Comparison of ENCODE assay signal across 1 cellular context in genomic region chr1:153509729-153510354, GRCh38.
TF ChIP-seq lines count a peak whose summit lies in the region.

No MANE protein-coding gene starts in this region.

TF ChIP-seq in GM12878, 131 proteins besides CTCF, POLR2A, EP300 and RAD21:
- TF ChIP-seq RUNX3 (IDR thresholded peaks at IDR 0.05; ENCODE audit: low read length), result peak; percentile 82
- TF ChIP-seq SREBF1 (IDR thresholded peaks at IDR 0.05; ENCODE audit: low read length), result no peak
- peak; percentile 72 for TF ChIP-seq SMC3 (IDR thresholded peaks at IDR 0.05; ENCODE audit: borderline replicate concordance, low read length)
- peak; percentile 82 for TF ChIP-seq YY1 (IDR thresholded peaks at IDR 0.05; ENCODE audit: low read depth, low read length)
- TF ChIP-seq, protein P1, sequence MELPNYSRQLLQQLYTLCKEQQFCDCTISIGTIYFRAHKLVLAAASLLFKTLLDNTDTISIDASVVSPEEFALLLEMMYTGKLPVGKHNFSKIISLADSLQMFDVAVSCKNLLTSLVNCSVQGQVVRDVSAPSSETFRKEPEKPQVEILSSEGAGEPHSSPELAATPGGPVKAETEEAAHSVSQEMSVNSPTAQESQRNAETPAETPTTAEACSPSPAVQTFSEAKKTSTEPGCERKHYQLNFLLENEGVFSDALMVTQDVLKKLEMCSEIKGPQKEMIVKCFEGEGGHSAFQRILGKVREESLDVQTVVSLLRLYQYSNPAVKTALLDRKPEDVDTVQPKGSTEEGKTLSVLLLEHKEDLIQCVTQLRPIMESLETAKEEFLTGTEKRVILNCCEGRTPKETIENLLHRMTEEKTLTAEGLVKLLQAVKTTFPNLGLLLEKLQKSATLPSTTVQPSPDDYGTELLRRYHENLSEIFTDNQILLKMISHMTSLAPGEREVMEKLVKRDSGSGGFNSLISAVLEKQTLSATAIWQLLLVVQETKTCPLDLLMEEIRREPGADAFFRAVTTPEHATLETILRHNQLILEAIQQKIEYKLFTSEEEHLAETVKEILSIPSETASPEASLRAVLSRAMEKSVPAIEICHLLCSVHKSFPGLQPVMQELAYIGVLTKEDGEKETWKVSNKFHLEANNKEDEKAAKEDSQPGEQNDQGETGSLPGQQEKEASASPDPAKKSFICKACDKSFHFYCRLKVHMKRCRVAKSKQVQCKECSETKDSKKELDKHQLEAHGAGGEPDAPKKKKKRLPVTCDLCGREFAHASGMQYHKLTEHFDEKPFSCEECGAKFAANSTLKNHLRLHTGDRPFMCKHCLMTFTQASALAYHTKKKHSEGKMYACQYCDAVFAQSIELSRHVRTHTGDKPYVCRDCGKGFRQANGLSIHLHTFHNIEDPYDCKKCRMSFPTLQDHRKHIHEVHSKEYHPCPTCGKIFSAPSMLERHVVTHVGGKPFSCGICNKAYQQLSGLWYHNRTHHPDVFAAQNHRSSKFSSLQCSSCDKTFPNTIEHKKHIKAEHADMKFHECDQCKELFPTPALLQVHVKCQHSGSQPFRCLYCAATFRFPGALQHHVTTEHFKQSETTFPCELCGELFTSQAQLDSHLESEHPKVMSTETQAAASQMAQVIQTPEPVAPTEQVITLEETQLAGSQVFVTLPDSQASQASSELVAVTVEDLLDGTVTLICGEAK (IDR thresholded peaks at IDR 0.05; ENCODE audit: borderline replicate concordance), result no peak
- peak in 1 of 2 experiments; percentile 40; a peak in 1 of 4 replicates for TF ChIP-seq BHLHE40 (IDR thresholded peaks at IDR 0.05; ENCODE audit: borderline replicate concordance in 1 of 2, low read depth in 2 of 2, low read length in 1 of 2)
